Comparison of ENCODE assay signal across 1 cellular context in genomic region chr4:108466936-108467902, GRCh38.
TF ChIP-seq lines count a peak whose summit lies in the region.

No MANE protein-coding gene starts in this region.

TF ChIP-seq in HepG2, 621 proteins besides CTCF, POLR2A, EP300 and RAD21 (continued from another document):
- TF ChIP-seq THAP9 (CRISPR knock-in tag; IDR thresholded peaks at IDR 0.05; ENCODE audit: borderline replicate concordance) (no peak), ASH2L (IDR thresholded peaks at IDR 0.05; ENCODE audit: insufficient read length, low read depth, low read length) (no peak), JDP2 (CRISPR knock-in tag; IDR thresholded peaks at IDR 0.05; ENCODE audit: borderline replicate concordance) (no peak), MIXL1 (CRISPR knock-in tag; IDR thresholded peaks at IDR 0.05) (no peak), ZNF501 (CRISPR knock-in tag; IDR thresholded peaks at IDR 0.05) (no peak), ZNF460 (CRISPR knock-in tag; IDR thresholded peaks at IDR 0.05; ENCODE audit: borderline replicate concordance) (no peak), SIX1 (CRISPR knock-in tag; IDR thresholded peaks at IDR 0.05; ENCODE audit: borderline replicate concordance) (no peak)
- TF ChIP-seq, protein P1, sequence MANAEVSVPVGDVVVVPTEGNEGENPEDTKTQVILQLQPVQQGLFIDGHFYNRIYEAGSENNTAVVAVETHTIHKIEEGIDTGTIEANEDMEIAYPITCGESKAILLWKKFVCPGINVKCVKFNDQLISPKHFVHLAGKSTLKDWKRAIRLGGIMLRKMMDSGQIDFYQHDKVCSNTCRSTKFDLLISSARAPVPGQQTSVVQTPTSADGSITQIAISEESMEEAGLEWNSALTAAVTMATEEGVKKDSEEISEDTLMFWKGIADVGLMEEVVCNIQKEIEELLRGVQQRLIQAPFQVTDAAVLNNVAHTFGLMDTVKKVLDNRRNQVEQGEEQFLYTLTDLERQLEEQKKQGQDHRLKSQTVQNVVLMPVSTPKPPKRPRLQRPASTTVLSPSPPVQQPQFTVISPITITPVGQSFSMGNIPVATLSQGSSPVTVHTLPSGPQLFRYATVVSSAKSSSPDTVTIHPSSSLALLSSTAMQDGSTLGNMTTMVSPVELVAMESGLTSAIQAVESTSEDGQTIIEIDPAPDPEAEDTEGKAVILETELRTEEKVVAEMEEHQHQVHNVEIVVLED (CRISPR knock-in tag; IDR thresholded peaks at IDR 0.05; ENCODE audit: borderline replicate concordance), result no peak
